Comparison of ENCODE assay signal across 16 cellular contexts in the genomic region with DNA sequence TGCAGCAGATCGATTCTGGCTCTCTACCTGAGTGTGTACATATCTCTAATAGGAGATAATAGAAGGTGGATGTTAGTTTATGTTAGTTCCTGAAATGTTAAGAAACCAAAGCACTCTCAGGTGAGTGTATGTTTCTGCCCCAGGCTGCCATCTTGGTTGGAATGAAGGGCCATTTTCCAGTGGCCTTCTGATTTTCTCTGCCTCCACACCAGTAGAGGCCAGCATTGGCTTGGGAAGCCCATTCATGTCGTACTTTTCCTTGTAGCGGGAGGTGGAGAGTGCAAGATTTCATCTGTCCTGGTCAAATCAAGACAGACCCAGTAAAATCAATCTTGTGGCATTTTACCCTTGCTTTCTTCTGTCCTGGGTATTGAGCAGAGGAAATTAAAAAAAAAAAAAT.
"Had no signal": no experiment of that assay in that cellular context is flagged by ENCODE, and none has a peak within 500 bp of the region (broad histone marks: within the 10 kb centered on the region; RNA-seq: fewer than 3 reads in every experiment).

No MANE protein-coding gene starts in this region.

- FAIRE-seq: small intestine, urothelium cell line had no signal

- H3K27ac ChIP-seq: cardiac muscle cell, epithelial cell of prostate, lower lobe of right lung had no signal

- DNase-seq: activated CD4-positive, alpha-beta T cell treated with anti-CD3 and anti-CD28 coated beads, Interleukin-2, amount 50 U/mL, for 4 hours; activated CD4-positive, CD25-positive, alpha-beta regulatory T cell treated with anti-CD3 and anti-CD28 coated beads, Interleukin-2, amount 50 U/mL, for 72 hours; activated effector memory CD4-positive, alpha-beta T cell treated with Interleukin-2 at 50 U/mL for 16 hours; activated T-cell treated with anti-CD3 and anti-CD28 coated beads, Interleukin-2, amount 50 U/mL, for 1 hour; anterior cingulate cortex; cortex of kidney; effector memory CD4-positive, alpha-beta T cell; left cardiac atrium; lower lobe of right lung; mucosa of descending colon; posterior cingulate gyrus; small intestine; SW 1271 had no signal

- H3K9me3 ChIP-seq: lower lobe of right lung, mucosa of descending colon had no signal

- H3K36me3 ChIP-seq: cardiac muscle cell, lower lobe of right lung had no signal

- H3K4me1 ChIP-seq: lower lobe of right lung had no signal

- H3K27me3 ChIP-seq: cardiac muscle cell had no signal

- ATAC-seq: left cardiac atrium, lower lobe of right lung, mucosa of descending colon had no signal

- H3K4me3 ChIP-seq: cardiac muscle cell, lower lobe of right lung, mucosa of descending colon had no signal
